In the genomic region with DNA sequence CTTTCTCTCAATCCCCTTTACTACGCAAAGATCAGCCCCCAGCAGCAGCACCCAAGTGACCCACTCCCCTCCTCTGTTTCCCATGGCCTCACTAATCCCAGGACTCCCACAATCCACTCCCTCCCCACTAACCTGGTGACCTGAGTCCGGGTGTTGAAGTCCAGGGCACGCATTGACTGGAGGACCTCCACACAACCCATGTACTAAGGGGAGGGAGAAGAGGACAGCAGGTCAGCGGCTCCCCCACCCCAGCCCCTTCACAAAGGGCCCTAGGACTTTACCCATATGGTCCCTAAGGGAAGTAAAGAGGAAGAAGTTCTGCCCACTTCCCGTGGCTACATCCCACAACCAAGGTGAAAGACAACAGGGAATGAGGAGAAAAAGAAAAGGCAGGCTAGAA, we compare ENCODE assay signal across 9 cellular contexts. TPM values are rescaled to one million over a fixed set of nuclear protein-coding genes. Genes with fewer than 3 reads are reported as not detected.
DNase-seq lines count a peak whose midpoint lies in the region; ATAC-seq and TF ChIP-seq lines count a peak whose summit lies in the region.
"Had no signal": no experiment of that assay in that cellular context is flagged by ENCODE, and none has a peak within 500 bp of the region (broad histone marks: within the 10 kb centered on the region; RNA-seq: fewer than 3 reads in every experiment).

No MANE protein-coding gene starts in this region.

- H3K27ac ChIP-seq in BLaER1 treated with 17β-estradiol and CSF1 and Interleukin-3, amounts not matched to agents 10 nM and 100 nM = peak overlapping the region in 10 of 11 experiments; percentile 49 to 90 (median 78); a peak in 18 of 22 replicates
- H3K27ac ChIP-seq in Peyer's patch (peak overlapping the region; percentile 0 to 99 (median 44)), osteoblast (ENCODE audit: low read depth, low read length) (peak overlapping the region; percentile 97)

- TF ChIP-seq CTCF in Peyer's patch (IDR thresholded peaks at IDR 0.05) = no peak
- TF ChIP-seq CTCF in epithelial cell of esophagus (IDR thresholded peaks at IDR 0.05; ENCODE audit: insufficient read depth, low read depth, low read length, missing control alignments) = no peak
- TF ChIP-seq CTCF in osteoblast (IDR thresholded peaks at IDR 0.05; ENCODE audit: extremely low read depth, low read depth, low read length) = no peak

- peak overlapping the region; percentile 89 to 100 (median 98) for H3K4me2 ChIP-seq in BLaER1 treated with 17β-estradiol and CSF1 and Interleukin-3, amounts not matched to agents 10 nM and 100 nM
- H3K4me2 ChIP-seq in osteoblast (ENCODE audit: insufficient read depth, low read length) = peak overlapping the region; percentile 99

- ATAC-seq in HG03571 (IDR thresholded peaks at IDR 0.05; ENCODE audit: unreplicated experiment) = no peak

- H3K36me3 ChIP-seq in BLaER1 treated with 17β-estradiol and CSF1 and Interleukin-3, amounts not matched to agents 10 nM and 100 nM = peaks cover 48 to 56% (median 53%) of the 10 kb centered on the region in 11 experiments
- H3K36me3 ChIP-seq in Peyer's patch = peaks cover 0 to 54% (median 0%) of the 10 kb centered on the region in 3 donors
- H3K36me3 ChIP-seq in osteoblast (ENCODE audit: insufficient read depth, low read length) = peaks cover 40% of the 10 kb centered on the region

- peaks cover 55% of the 10 kb centered on the region for H3K79me2 ChIP-seq in osteoblast (ENCODE audit: insufficient read depth, low read length)

- peak overlapping the region in 9 of 10 experiments; percentile 43 to 76 (median 59); a peak in 18 of 20 replicates for H3K4me3 ChIP-seq in BLaER1 treated with 17β-estradiol and CSF1 and Interleukin-3, amounts not matched to agents 10 nM and 100 nM
- H3K4me3 ChIP-seq in Peyer's patch = peak overlapping the region in 1 of 4 donors; percentile 38
- H3K4me3 ChIP-seq in epithelial cell of esophagus (ENCODE audit: low read length) = peak overlapping the region; percentile 96
- H3K4me3 ChIP-seq in osteoblast (ENCODE audit: insufficient read depth, low read length) = peak overlapping the region; percentile 83

- TF ChIP-seq POLR2A in Peyer's patch (IDR thresholded peaks at IDR 0.05) (no peak), erythroblast (IDR thresholded peaks at IDR 0.05; ENCODE audit: low read length) (no peak)

- H4K20me1 ChIP-seq in BLaER1 treated with 17β-estradiol and CSF1 and Interleukin-3, amounts not matched to agents 10 nM and 100 nM = peaks cover 26 to 82% (median 41%) of the 10 kb centered on the region in 11 experiments; a peak in 19 of 22 replicates
- peaks cover 39% of the 10 kb centered on the region for H4K20me1 ChIP-seq in osteoblast (ENCODE audit: insufficient read depth, low read length)

- peak overlapping the region; percentile 65 to 99 (median 79) for H3K9ac ChIP-seq in BLaER1 treated with 17β-estradiol and CSF1 and Interleukin-3, amounts not matched to agents 10 nM and 100 nM

- no peak overlapping the region for H2AFZ ChIP-seq in osteoblast (ENCODE audit: low read length)

- no peaks in the 10 kb centered on the region for H3K9me3 ChIP-seq in BLaER1 treated with 17β-estradiol and CSF1 and Interleukin-3, amounts not matched to agents 10 nM and 100 nM (replicated peaks in 1 of 11)
- H3K9me3 ChIP-seq in Peyer's patch (no peaks in the 10 kb centered on the region), osteoblast (ENCODE audit: low read depth, low read length) (no peaks in the 10 kb centered on the region)

- no peaks in the 10 kb centered on the region for H3K27me3 ChIP-seq in BLaER1 treated with 17β-estradiol and CSF1 and Interleukin-3, amounts not matched to agents 10 nM and 100 nM
- H3K27me3 ChIP-seq in Peyer's patch = no peaks in the 10 kb centered on the region
- no peaks in the 10 kb centered on the region for H3K27me3 ChIP-seq in osteoblast (ENCODE audit: insufficient read depth, low read length)

- DNase-seq in Peyer's patch = peak in 1 of 3 donors; percentile 28
- DNase-seq in epithelial cell of esophagus (ENCODE audit: low read depth) = no peak
- peak; percentile 46 for DNase-seq in osteoblast (ENCODE audit: insufficient read length, low spot score, missing footprints)
- no peak for DNase-seq in stimulated activated CD4-positive, alpha-beta T cell treated with anti-CD3 and anti-CD28 coated beads, Interleukin-15, amount 100 ng/mL, for 24 hours
- no peak for DNase-seq in anterior cingulate cortex (lab: John Stamatoyannopoulos, UW)
- DNase-seq in erythroblast (lab: John Stamatoyannopoulos, UW) = no peak
- DNase-seq: NCI-H2227 treated with DMSO at 0.1 percent for 48 hours had no signal

- peaks cover 46 to 91% (median 70%) of the 10 kb centered on the region in 10 experiments for H3K4me1 ChIP-seq in BLaER1 treated with 17β-estradiol and CSF1 and Interleukin-3, amounts not matched to agents 10 nM and 100 nM
- H3K4me1 ChIP-seq in Peyer's patch (peaks cover 0 to 39% (median 10%) of the 10 kb centered on the region in 4 donors), osteoblast (ENCODE audit: insufficient read depth, low read length) (peaks cover 59% of the 10 kb centered on the region)

RNA-seq across cellular contexts. Expression of a gene that starts 1.3 kb away (rescaled TPM):
- total RNA-seq in Peyer's patch = 100 to 1,000 TPM in 2 of 4 donors, 10 to 100 TPM in 2; 56.9 to 150 (median 104) TPM
- total RNA-seq in osteoblast = 230 and 239 TPM in 2 replicates

RNA-seq across cellular contexts. Expression of a gene that starts 5.2 kb away (rescaled TPM):
- total RNA-seq in Peyer's patch = 10 to 100 TPM; 20.3 to 39.1 (median 26.5) TPM
- 23.2 and 23.3 TPM in 2 replicates for total RNA-seq in osteoblast

RNA-seq across cellular contexts. Expression of a gene that starts 7.7 kb away (rescaled TPM):
- total RNA-seq in Peyer's patch = 10 to 100 TPM; 32.2 to 48.9 (median 34.2) TPM
- 12.1 and 18.5 TPM in 2 replicates for total RNA-seq in osteoblast

RNA-seq across cellular contexts. Expression of a gene that starts 13.3 kb away (rescaled TPM):
- 100 to 1,000 TPM in 3 of 4 donors, 10 to 100 TPM in 1; 66.6 to 117 (median 109) TPM for total RNA-seq in Peyer's patch
- 90.1 and 92.8 TPM in 2 replicates for total RNA-seq in osteoblast

RNA-seq across cellular contexts. Expression of a gene that starts 13.9 kb away (rescaled TPM):
- total RNA-seq in Peyer's patch (10 to 100 TPM; 29.7 to 50.3 (median 46.3) TPM), osteoblast (17.1 and 20.6 TPM in 2 replicates)

Comparison
In these comparisons a context has a peak if more than half of its experiments do, and no peak if none do; other contexts are left out.
1. H3K27ac ChIP-seq: peak in every context shown above with its lines; median percentile 97 in osteoblast; 78 in BLaER1 treated with 17β-estradiol and CSF1 and Interleukin-3, amounts not matched to agents 10 nM and 100 nM; 44 in Peyer's patch.